ENCODE assay signal across 27 cellular contexts in the genomic region with DNA sequence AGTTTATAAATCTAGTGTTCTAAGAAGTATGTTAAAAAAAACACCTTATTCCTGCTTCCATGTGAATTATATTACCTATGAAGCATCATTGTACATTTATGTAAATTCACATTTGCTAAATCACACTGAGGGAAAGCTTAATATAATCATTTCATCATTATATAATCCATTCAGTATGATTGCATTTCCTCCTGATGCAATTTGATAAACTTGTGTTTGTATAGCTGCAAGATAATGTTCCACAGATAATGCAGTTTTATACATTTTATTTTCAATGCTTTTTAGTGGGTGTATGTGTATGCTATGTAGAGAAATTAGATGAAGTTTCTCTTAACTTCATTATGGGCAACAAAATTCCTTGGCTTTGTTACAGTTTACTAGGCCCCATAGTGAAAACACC.
DNase-seq lines count a peak whose midpoint lies in the region; ATAC-seq, FAIRE-seq and TF ChIP-seq lines count a peak whose summit lies in the region.
"Had no signal": no experiment of that assay in that cellular context is flagged by ENCODE, and none has a peak within 500 bp of the region (broad histone marks: within the 10 kb centered on the region; RNA-seq: fewer than 3 reads in every experiment).

No MANE protein-coding gene starts in this region.

- TF ChIP-seq RAD21 in A549 (conservative IDR thresholded peaks at IDR 0.05 in 1 of 2, IDR thresholded peaks at IDR 0.05 in 1 of 2) = no peak

- H3K27me3 ChIP-seq in CD8-positive, alpha-beta memory T cell (ENCODE audit: insufficient read depth, low read length, poor library complexity, severe bottlenecking) = no peaks in the 10 kb centered on the region
- no peaks in the 10 kb centered on the region for H3K27me3 ChIP-seq in hepatocyte
- no peaks in the 10 kb centered on the region for H3K27me3 ChIP-seq in suprapubic skin
- H3K27me3 ChIP-seq: SJCRH30 had no signal

- TF ChIP-seq CTCF in A549 (IDR thresholded peaks at IDR 0.05) (no peak), hepatocyte (IDR thresholded peaks at IDR 0.05; ENCODE audit: poor library complexity) (no peak), suprapubic skin (IDR thresholded peaks at IDR 0.05) (no peak)

- H3K27me3 Mint-ChIP-seq in CD8-positive, alpha-beta memory T cell = no peaks in the 10 kb centered on the region

- CTCF ChIA-PET in A549 (lab: Yijun Ruan, JAX) = no interaction called here
- CTCF ChIA-PET in CD8-positive, alpha-beta memory T cell (lab: Charles Lee) = interaction anchor here (0.6 to 1.1 kb wide), 2 partner anchors 90 to 125 kb away, joined by 3 read pairs; no protein-coding TSS in a partner anchor

- H3K27ac Mint-ChIP-seq in CD8-positive, alpha-beta memory T cell = no peak overlapping the region
- H3K27ac Mint-ChIP-seq: CD8-positive, alpha-beta T cell had no signal

- H3K4me2 ChIP-seq in A549 (peak overlapping the region; percentile 60; the same call in 1 of the 3 replicates), hepatocyte (peak overlapping the region; percentile 40)

- H3K9me2 ChIP-seq in hepatocyte (replicated peaks; ENCODE audit: insufficient read depth) = no peaks in the 10 kb centered on the region

- H3K27ac ChIP-seq in A549 = peak overlapping the region in 1 of 2 experiments; percentile 65; a peak in 2 of 6 replicates
- H3K27ac ChIP-seq in CD8-positive, alpha-beta memory T cell (ENCODE audit: low read depth, low read length) = peak overlapping the region; percentile 54
- peak overlapping the region; percentile 20 for H3K27ac ChIP-seq in SK-N-MC
- H3K27ac ChIP-seq in hepatocyte = no peak overlapping the region
- H3K27ac ChIP-seq in suprapubic skin = no peak overlapping the region
- H3K27ac ChIP-seq: HL-60, SJCRH30 had no signal

- H3K9me3 ChIP-seq in A549 (no peaks in the 10 kb centered on the region), SK-N-MC (ENCODE audit: low read depth, low read length) (no peaks in the 10 kb centered on the region), hepatocyte (ENCODE audit: low read depth) (no peaks in the 10 kb centered on the region), suprapubic skin (no peaks in the 10 kb centered on the region)
- no peaks in the 10 kb centered on the region for H3K9me3 ChIP-seq in CD8-positive, alpha-beta memory T cell (ENCODE audit: low read length)
- H3K9me3 ChIP-seq: SJCRH30 had no signal

- POLR2A ChIA-PET in A549 (lab: Yijun Ruan, JAX) = no interaction called here
- POLR2A ChIA-PET in CD8-positive, alpha-beta memory T cell (lab: Charles Lee) = no interaction called here

- ATAC-seq in A549 (no peak), left lobe of liver (no peak)
- ATAC-seq: CD8-positive, alpha-beta T cell; Right ventricle myocardium inferior had no signal

- H2AFZ ChIP-seq in hepatocyte = no peak overlapping the region

- DNase-seq in A549 (ENCODE audit: low read depth in 1 of 2, low spot score in 1 of 2) (no peak), SK-N-MC (ENCODE audit: low read depth, low spot score) (no peak), hepatocyte (ENCODE audit: low spot score) (no peak), NCI-H2227 (lab: John Stamatoyannopoulos, UW; ENCODE audit: unreplicated experiment) (no peak), left lobe of liver (ENCODE audit: low spot score) (no peak), suprapubic skin (ENCODE audit: low spot score in 2 of 2) (no peak)
- no peak for DNase-seq in CD8-positive, alpha-beta memory T cell
- DNase-seq: C1 segment of cervical spinal cord; CD8-positive, alpha-beta T cell; DMS79 treated with DMSO at 0.1 percent for 48 hours; GF-D8; MV-4-11; NCI-H1105; NCI-H1436 treated with DMSO at 0.1 percent for 48 hours; NCI-H1930; NCI-H2107; NCI-H446; NCI-H524 treated with DMSO at 0.1 percent for 48 hours; NCI-H774; SJCRH30; SW 1271 had no signal

- no peaks in the 10 kb centered on the region for H4K20me1 ChIP-seq in hepatocyte (ENCODE audit: insufficient read depth, poor library complexity, severe bottlenecking)

- no peaks in the 10 kb centered on the region for H3K9me3 Mint-ChIP-seq in CD8-positive, alpha-beta memory T cell
- H3K9me3 Mint-ChIP-seq: CD8-positive, alpha-beta T cell had no signal

- no peak for TF ChIP-seq EP300 in A549 (IDR thresholded peaks at IDR 0.05)
- TF ChIP-seq EP300 in suprapubic skin (IDR thresholded peaks at IDR 0.05) = no peak

- H3K36me3 Mint-ChIP-seq in CD8-positive, alpha-beta memory T cell = peaks cover 0 to 2% (median 1%) of the 10 kb centered on the region in 3 donors

- H3K79me2 ChIP-seq in hepatocyte = peaks cover 18% of the 10 kb centered on the region

- H3K4me3 ChIP-seq in A549 (no peak overlapping the region), SK-N-MC (no peak overlapping the region), hepatocyte (no peak overlapping the region), suprapubic skin (no peak overlapping the region)
- H3K4me3 ChIP-seq in CD8-positive, alpha-beta memory T cell (ENCODE audit: low read length) = no peak overlapping the region
- H3K4me3 ChIP-seq: SJCRH30 had no signal

- no peak for TF ChIP-seq POLR2A in A549 (IDR thresholded peaks at IDR 0.05; ENCODE audit: low read length)
- TF ChIP-seq POLR2A in suprapubic skin (IDR thresholded peaks at IDR 0.05) = no peak

- H3K4me3 Mint-ChIP-seq in CD8-positive, alpha-beta memory T cell = no peak overlapping the region
- H3K4me3 Mint-ChIP-seq: CD8-positive, alpha-beta T cell had no signal

- peaks cover 17% of the 10 kb centered on the region for H3K4me1 ChIP-seq in A549
- H3K4me1 ChIP-seq in CD8-positive, alpha-beta memory T cell (ENCODE audit: insufficient read depth, low read length) = no peaks in the 10 kb centered on the region
- peaks cover 24% of the 10 kb centered on the region for H3K4me1 ChIP-seq in hepatocyte (ENCODE audit: insufficient read depth)
- H3K4me1 ChIP-seq in suprapubic skin = peaks cover 3% of the 10 kb centered on the region
- H3K4me1 ChIP-seq: SJCRH30 had no signal

- H3K36me3 ChIP-seq in CD8-positive, alpha-beta memory T cell (ENCODE audit: insufficient read depth, low read length) = no peaks in the 10 kb centered on the region
- H3K36me3 ChIP-seq in SK-N-MC (ENCODE audit: insufficient read depth, low read length) (no peaks in the 10 kb centered on the region), hepatocyte (replicated peaks; ENCODE audit: insufficient read depth, low read depth) (no peaks in the 10 kb centered on the region), suprapubic skin (no peaks in the 10 kb centered on the region)
- H3K36me3 ChIP-seq: SJCRH30 had no signal

- no peak for FAIRE-seq in A549 (lab: Jason Lieb, UNC)
- FAIRE-seq: A204.1, GM12891, GM19239, H54 had no signal

- H3K9ac ChIP-seq in SK-N-MC (ENCODE audit: insufficient read length) = peak overlapping the region; percentile 5

- H3K4me1 Mint-ChIP-seq in CD8-positive, alpha-beta memory T cell = peaks cover 0 to 6% (median 3%) of the 10 kb centered on the region in 3 donors

TF ChIP-seq in A549, 52 proteins besides CTCF, POLR2A, EP300 and RAD21:
- no peak for TF ChIP-seq FOSB (CRISPR knock-in tag; IDR thresholded peaks at IDR 0.05)
- TF ChIP-seq KDM5A (IDR thresholded peaks at IDR 0.05) = no peak
- TF ChIP-seq, protein P1, sequence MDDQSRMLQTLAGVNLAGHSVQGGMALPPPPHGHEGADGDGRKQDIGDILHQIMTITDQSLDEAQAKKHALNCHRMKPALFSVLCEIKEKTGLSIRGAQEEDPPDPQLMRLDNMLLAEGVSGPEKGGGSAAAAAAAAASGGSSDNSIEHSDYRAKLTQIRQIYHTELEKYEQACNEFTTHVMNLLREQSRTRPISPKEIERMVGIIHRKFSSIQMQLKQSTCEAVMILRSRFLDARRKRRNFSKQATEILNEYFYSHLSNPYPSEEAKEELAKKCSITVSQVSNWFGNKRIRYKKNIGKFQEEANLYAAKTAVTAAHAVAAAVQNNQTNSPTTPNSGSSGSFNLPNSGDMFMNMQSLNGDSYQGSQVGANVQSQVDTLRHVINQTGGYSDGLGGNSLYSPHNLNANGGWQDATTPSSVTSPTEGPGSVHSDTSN (IDR thresholded peaks at IDR 0.05) = no peak
- TF ChIP-seq HOXB13 (CRISPR knock-in tag; IDR thresholded peaks at IDR 0.05; ENCODE audit: low read depth) = no peak
- TF ChIP-seq, protein P2, sequence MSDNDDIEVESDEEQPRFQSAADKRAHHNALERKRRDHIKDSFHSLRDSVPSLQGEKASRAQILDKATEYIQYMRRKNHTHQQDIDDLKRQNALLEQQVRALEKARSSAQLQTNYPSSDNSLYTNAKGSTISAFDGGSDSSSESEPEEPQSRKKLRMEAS (IDR thresholded peaks at IDR 0.05) = no peak
- no peak for TF ChIP-seq ZC3H11A (IDR thresholded peaks at IDR 0.05)
- no peak for TF ChIP-seq TFCP2L1 (CRISPR knock-in tag; IDR thresholded peaks at IDR 0.05)
- TF ChIP-seq NR3C1 (IDR thresholded peaks at IDR 0.05) = no peak
- no peak for TF ChIP-seq RCOR1 (IDR thresholded peaks at IDR 0.05; ENCODE audit: low read depth, low read length)
- TF ChIP-seq, protein P3, sequence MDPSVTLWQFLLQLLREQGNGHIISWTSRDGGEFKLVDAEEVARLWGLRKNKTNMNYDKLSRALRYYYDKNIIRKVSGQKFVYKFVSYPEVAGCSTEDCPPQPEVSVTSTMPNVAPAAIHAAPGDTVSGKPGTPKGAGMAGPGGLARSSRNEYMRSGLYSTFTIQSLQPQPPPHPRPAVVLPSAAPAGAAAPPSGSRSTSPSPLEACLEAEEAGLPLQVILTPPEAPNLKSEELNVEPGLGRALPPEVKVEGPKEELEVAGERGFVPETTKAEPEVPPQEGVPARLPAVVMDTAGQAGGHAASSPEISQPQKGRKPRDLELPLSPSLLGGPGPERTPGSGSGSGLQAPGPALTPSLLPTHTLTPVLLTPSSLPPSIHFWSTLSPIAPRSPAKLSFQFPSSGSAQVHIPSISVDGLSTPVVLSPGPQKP (IDR thresholded peaks at IDR 0.05; ENCODE audit: low read depth, low read length) = no peak

Comparison
In these comparisons a context has a peak if more than half of its experiments do, and no peak if none do; other contexts are left out.
1. H3K27ac ChIP-seq: peak in CD8-positive, alpha-beta memory T cell (single experiment) and SK-N-MC (single experiment); none in hepatocyte (single experiment) and suprapubic skin (single experiment).